ENCODE assay signal across 24 cellular contexts in genomic region chr3:55988905-55989304, GRCh38.
DNase-seq lines count a peak whose midpoint lies in the region; ATAC-seq and TF ChIP-seq lines count a peak whose summit lies in the region.
"Had no signal": no experiment of that assay in that cellular context is flagged by ENCODE, and none has a peak within 500 bp of the region (broad histone marks: within the 10 kb centered on the region; RNA-seq: fewer than 3 reads in every experiment).

No MANE protein-coding gene starts in this region.

- H3K4me1 ChIP-seq in right atrium auricular region: no peaks in the 10 kb centered on the region
- peaks cover 6% of the 10 kb centered on the region for H3K4me1 ChIP-seq in mesodermal cell (ENCODE audit: control insufficient read depth, insufficient read depth, low read length, poor library complexity, severe bottlenecking)

- H3K4me3 Mint-ChIP-seq in WTC11: no peak overlapping the region
- H3K4me3 Mint-ChIP-seq: HFFc6 had no signal

- no peaks in the 10 kb centered on the region for H3K27me3 ChIP-seq in right atrium auricular region

- no peak for DNase-seq in Right ventricle myocardium superior
- no peak for DNase-seq in right atrium auricular region (ENCODE audit: low spot score)
- no peak for DNase-seq in WTC11 (ENCODE audit: low spot score)
- no peak for DNase-seq in AG08396 (ENCODE audit: low spot score)
- DNase-seq in stimulated activated CD8-positive, alpha-beta memory T cell treated with anti-CD3 and anti-CD28 coated beads, Interleukin-4, amount 100 ng/mL, for 48 hours: no peak
- DNase-seq in amygdala (lab: John Stamatoyannopoulos, UW): no peak
- DNase-seq: 8988T, ACHN, Calu3, DMS79 treated with DMSO at 0.1 percent for 48 hours, H7, HFFc6, KBM-7, MV-4-11, NCI-H1105 treated with DMSO at 0.1 percent for 48 hours, NCI-H146, NCI-H2029, NCI-H446 treated with DMSO at 0.1 percent for 48 hours, NCI-H526, PC-9, SHP77 had no signal

- H3K36me3 Mint-ChIP-seq in WTC11: 0 out of 2 replicates have a peak, but pooled peaks cover 2% of the 10 kb centered on the region

- no peak for TF ChIP-seq CTCF in right atrium auricular region (IDR thresholded peaks at IDR 0.05)
- no peak for TF ChIP-seq CTCF in WTC11 (IDR thresholded peaks at IDR 0.05)

- intact Hi-C loops in Right ventricle myocardium superior (cut with DNase I): no loop called here

- H3K27me3 Mint-ChIP-seq in WTC11 (ENCODE audit: low read depth): no peaks in the 10 kb centered on the region

- WGBS in mesodermal cell (ENCODE audit: insufficient coverage in 2 of 2), 2 experiments: 45 to 53% methylated on average over 2 to 3 of the region's 3 CpGs

- H3K4me3 ChIP-seq in right atrium auricular region (no peak overlapping the region), mesodermal cell (ENCODE audit: extremely low read depth, insufficient read depth, low read length, poor library complexity, severe bottlenecking) (no peak overlapping the region)
- H3K4me3 ChIP-seq: PC-9, SK-N-MC had no signal

- no peak overlapping the region for H3K27ac Mint-ChIP-seq in WTC11
- H3K27ac Mint-ChIP-seq: HFFc6 had no signal

- CTCF ChIA-PET in WTC11 (lab: Charles Lee): interaction anchor here (1.5 kb wide), 1 partner anchor 271 kb away, joined by 3 read pairs; no protein-coding TSS in a partner anchor

- peaks cover 27% of the 10 kb centered on the region for H3K4me1 Mint-ChIP-seq in WTC11

- POLR2A ChIA-PET in WTC11 (lab: Charles Lee): no interaction called here

- ATAC-seq in Right ventricle myocardium superior (ENCODE audit: poor library complexity): peak; percentile 45
- peak; percentile 76 for ATAC-seq in WTC11
- ATAC-seq in HG02973 (IDR thresholded peaks at IDR 0.05; ENCODE audit: unreplicated experiment): no peak

- H3K36me3 ChIP-seq in right atrium auricular region: no peaks in the 10 kb centered on the region
- no peaks in the 10 kb centered on the region for H3K36me3 ChIP-seq in mesodermal cell (ENCODE audit: control insufficient read depth, insufficient read depth, low read length)

- H3K27ac ChIP-seq in right atrium auricular region (no peak overlapping the region), mesodermal cell (ENCODE audit: low read depth, low read length, severe bottlenecking) (peak overlapping the region; percentile 45)
- H3K27ac ChIP-seq: PC-9, SK-N-MC had no signal

- H3K9me3 ChIP-seq in right atrium auricular region (no peaks in the 10 kb centered on the region), mesodermal cell (ENCODE audit: control insufficient read depth, low read length) (no peaks in the 10 kb centered on the region)

- H3K9me3 Mint-ChIP-seq in WTC11: no peaks in the 10 kb centered on the region

TF ChIP-seq in WTC11, 78 proteins besides CTCF, POLR2A, EP300 and RAD21:
- TF ChIP-seq NFYB (CRISPR knock-in tag; conservative IDR thresholded peaks at IDR 0.05; ENCODE audit: low read depth) (no peak), IRF2 (CRISPR knock-in tag; IDR thresholded peaks at IDR 0.05; ENCODE audit: borderline replicate concordance, low read depth) (no peak), ZNF532 (CRISPR knock-in tag; IDR thresholded peaks at IDR 0.05; ENCODE audit: borderline replicate concordance) (no peak), GABPB1 (CRISPR knock-in tag; IDR thresholded peaks at IDR 0.05) (no peak), SOX15 (CRISPR knock-in tag; IDR thresholded peaks at IDR 0.05) (no peak), ATF2 (CRISPR knock-in tag; IDR thresholded peaks at IDR 0.05; ENCODE audit: borderline replicate concordance, low read depth) (no peak), USF2 (CRISPR knock-in tag; IDR thresholded peaks at IDR 0.05) (no peak), GRHL2 (CRISPR knock-in tag; IDR thresholded peaks at IDR 0.05; ENCODE audit: insufficient replicate concordance, severe bottlenecking) (no peak), CREB1 (CRISPR knock-in tag; IDR thresholded peaks at IDR 0.05) (no peak), SMAD3 (CRISPR knock-in tag; IDR thresholded peaks at IDR 0.05; ENCODE audit: borderline replicate concordance) (no peak), MAX (CRISPR knock-in tag; IDR thresholded peaks at IDR 0.05) (no peak), ZNF121 (CRISPR knock-in tag; IDR thresholded peaks at IDR 0.05) (no peak), PRRX2 (CRISPR knock-in tag; IDR thresholded peaks at IDR 0.05) (no peak), HMGA2 (CRISPR knock-in tag; IDR thresholded peaks at IDR 0.05) (no peak), IRF1 (CRISPR knock-in tag; IDR thresholded peaks at IDR 0.05) (no peak), ZNF232 (CRISPR knock-in tag; IDR thresholded peaks at IDR 0.05) (no peak), E2F5 (CRISPR knock-in tag; IDR thresholded peaks at IDR 0.05) (no peak), TP53 (CRISPR knock-in tag; IDR thresholded peaks at IDR 0.05) (no peak)
